ENCODE assay signal across 21 cellular contexts in genomic region chr12:131120831-131121271, GRCh38.
DNase-seq lines count a peak whose midpoint lies in the region; FAIRE-seq and TF ChIP-seq lines count a peak whose summit lies in the region.
"Had no signal": no experiment of that assay in that cellular context is flagged by ENCODE, and none has a peak within 500 bp of the region (broad histone marks: within the 10 kb centered on the region; RNA-seq: fewer than 3 reads in every experiment).

No MANE protein-coding gene starts in this region.

- H3K36me3 ChIP-seq in WERI-Rb-1 (no peaks in the 10 kb centered on the region), kidney (ENCODE audit: control insufficient read depth in 1 of 2, insufficient read depth in 2 of 2, low read length in 2 of 2) (no peaks in the 10 kb centered on the region), tibial artery (peaks cover 0 to 6% (median 6%) of the 10 kb centered on the region in 3 donors)
- H3K36me3 ChIP-seq: HAP-1, MG63 had no signal

- H3K9me3 ChIP-seq in WERI-Rb-1 (ENCODE audit: severe bottlenecking) (no peaks in the 10 kb centered on the region), kidney (ENCODE audit: control insufficient read depth in 1 of 2, low read length in 2 of 2) (no peaks in the 10 kb centered on the region), tibial artery (no peaks in the 10 kb centered on the region)
- H3K9me3 ChIP-seq: HAP-1, MG63 had no signal

- peak; percentile 18 for DNase-seq in activated CD8-positive, alpha-beta memory T cell treated with anti-CD3 and anti-CD28 coated beads, Interleukin-2, amount 50 U/mL, for 48 hours
- DNase-seq in activated CD8-positive, alpha-beta memory T cell treated with anti-CD3 and anti-CD28 coated beads for 24 hours = no peak
- peak; percentile 2 for DNase-seq in WERI-Rb-1
- peak; percentile 59 for DNase-seq in kidney
- peak; percentile 20 to 51 for DNase-seq in tibial artery
- no peak for DNase-seq in effector CD4-positive, alpha-beta T cell
- DNase-seq in SW 1271 (lab: John Stamatoyannopoulos, UW) = no peak
- DNase-seq in COLO668 (lab: John Stamatoyannopoulos, UW; ENCODE audit: unreplicated experiment) = no peak
- DNase-seq: 8988T, COR-L47, DMS 273 treated with DMSO at 0.1 percent for 48 hours, DND-41, Kasumi-1, MG63, NCI-H1048, NCI-H1436, NCI-H2029, NCI-H345, NCI-H524 treated with DMSO at 0.1 percent for 48 hours, PC-9 had no signal

- H3K4me1 ChIP-seq in kidney (ENCODE audit: control insufficient read depth in 1 of 2, insufficient read depth in 1 of 2, low read depth in 1 of 2, low read length in 2 of 2) = peaks cover 0 to 3% of the 10 kb centered on the region in 2 donors
- H3K4me1 ChIP-seq in tibial artery = no peaks in the 10 kb centered on the region
- H3K4me1 ChIP-seq: HAP-1 had no signal

- no peak for FAIRE-seq in kidney (lab: Jason Lieb, UNC)

- intact Hi-C loops in kidney (cut with DNase I) = no loop called here
- intact Hi-C loops in tibial artery (cut with DNase I; ENCODE audit: low total_unique reads) = no loop called here

- no peaks in the 10 kb centered on the region for H3K27me3 ChIP-seq in WERI-Rb-1 (ENCODE audit: insufficient read depth, low read depth, severe bottlenecking)
- no peaks in the 10 kb centered on the region for H3K27me3 ChIP-seq in tibial artery
- H3K27me3 ChIP-seq: MG63 had no signal

- no peak for TF ChIP-seq CTCF in WERI-Rb-1 (IDR thresholded peaks at IDR 0.05; ENCODE audit: low read depth, low read length)
- TF ChIP-seq CTCF in kidney (IDR thresholded peaks at IDR 0.05; ENCODE audit: borderline replicate concordance, extremely low read depth, insufficient read depth) = no peak
- TF ChIP-seq CTCF in tibial artery (IDR thresholded peaks at IDR 0.05) = no peak

- H3K27ac ChIP-seq in WERI-Rb-1 = no peak overlapping the region
- H3K27ac ChIP-seq in kidney (ENCODE audit: low read depth in 2 of 2, low read length in 2 of 2) = no peak overlapping the region
- no peak overlapping the region for H3K27ac ChIP-seq in tibial artery
- H3K27ac ChIP-seq: PC-9 had no signal

- H3K4me3 ChIP-seq in WERI-Rb-1 (ENCODE audit: low read depth, low read length) (no peak overlapping the region), kidney (ENCODE audit: low read length in 2 of 2) (no peak overlapping the region), tibial artery (no peak overlapping the region)
- H3K4me3 ChIP-seq: HAP-1, MG63, PC-9 had no signal

- H3K9ac ChIP-seq in kidney (ENCODE audit: low read length in 2 of 2) = no peak overlapping the region

Comparison
In these comparisons a context has a peak if more than half of its experiments do, and no peak if none do; other contexts are left out.
1. DNase-seq: peak in activated CD8-positive, alpha-beta memory T cell treated with anti-CD3 and anti-CD28 coated beads, Interleukin-2, amount 50 U/mL, for 48 hours (single experiment), WERI-Rb-1 (single experiment), kidney (single experiment) and tibial artery (2 of 2); none in activated CD8-positive, alpha-beta memory T cell treated with anti-CD3 and anti-CD28 coated beads for 24 hours (single experiment), effector CD4-positive, alpha-beta T cell (single experiment), SW 1271 (0 of 2) and COLO668 (single experiment).